In genomic region chr18:48938827-48939367, GRCh38 we compare ENCODE assay signal across 10 cellular contexts. TPM values are rescaled to one million over a fixed set of nuclear protein-coding genes. Genes with fewer than 3 reads are reported as not detected.
A peak's percentile ranks its signal among the peaks of the same experiment; 100 is the strongest.
DNase-seq lines count a peak whose midpoint lies in the region; ATAC-seq, FAIRE-seq and TF ChIP-seq lines count a peak whose summit lies in the region.
"Had no signal": no experiment of that assay in that cellular context is flagged by ENCODE, and none has a peak within 500 bp of the region (broad histone marks: within the 10 kb centered on the region; RNA-seq: fewer than 3 reads in every experiment).

No MANE protein-coding gene starts in this region.

- peak overlapping the region; percentile 77 for H3K4ac ChIP-seq in IMR-90 (ENCODE audit: low read depth, low read length)

- H3K9me3 ChIP-seq in IMR-90 (ENCODE audit: control insufficient read depth, insufficient read depth, low read length) (no peaks in the 10 kb centered on the region), subcutaneous abdominal adipose tissue (ENCODE audit: control insufficient read depth in 5 of 5, low read length in 5 of 5) (no peaks in the 10 kb centered on the region)

- H2AFZ ChIP-seq in IMR-90 (replicated peaks; ENCODE audit: low read length, poor library complexity), result no peak overlapping the region
- H2AFZ ChIP-seq: parathyroid adenoma had no signal

- peak overlapping the region; percentile 3 for H2BK5ac ChIP-seq in IMR-90 (ENCODE audit: low read depth, low read length, poor library complexity, severe bottlenecking)

- no peak overlapping the region for H3K56ac ChIP-seq in IMR-90 (ENCODE audit: extremely low read depth, insufficient read depth, low read length)

- H3K27ac ChIP-seq in IMR-90 (ENCODE audit: insufficient read depth, low read length) (peak overlapping the region; percentile 71), subcutaneous abdominal adipose tissue (ENCODE audit: low read depth, low read length) (peak overlapping the region; percentile 84)

- H3K9ac ChIP-seq in IMR-90 (ENCODE audit: low read depth, low read length), result no peak overlapping the region
- peak overlapping the region in 3 of 5 donors; percentile 9 to 54 (median 48) for H3K9ac ChIP-seq in subcutaneous abdominal adipose tissue (ENCODE audit: low read length in 5 of 5)
- H3K9ac ChIP-seq: parathyroid adenoma had no signal

- no peak overlapping the region for H4K5ac ChIP-seq in IMR-90 (ENCODE audit: low read depth, low read length)

- peak overlapping the region; percentile 3; the same call in 1 of the 2 replicates for H2BK20ac ChIP-seq in IMR-90 (ENCODE audit: low read depth, low read length)

- TF ChIP-seq CTCF in IMR-90 (conservative IDR thresholded peaks at IDR 0.05; ENCODE audit: low read depth, low read length) (no peak), bronchial epithelial cell (IDR thresholded peaks at IDR 0.05; ENCODE audit: insufficient read depth, low read length, severe bottlenecking) (no peak)

- H2AK9ac ChIP-seq in IMR-90 (replicated peaks; ENCODE audit: low read depth, low read length, poor library complexity), result peak overlapping the region; percentile 17

- no peak for TF ChIP-seq POLR2A in IMR-90 (IDR thresholded peaks at IDR 0.05; ENCODE audit: low read depth, low read length)

- ATAC-seq in IMR-90 (ENCODE audit: low read depth) (no peak), HG02571 (IDR thresholded peaks at IDR 0.05; ENCODE audit: unreplicated experiment) (no peak)

- peak overlapping the region; percentile 58 for H3K14ac ChIP-seq in IMR-90 (replicated peaks; ENCODE audit: low read depth, low read length)

- H4K8ac ChIP-seq in IMR-90 (ENCODE audit: low read depth in 2 of 2, low read length in 2 of 2), result peak overlapping the region in 1 of 2 experiments; percentile 73; a peak in 2 of 4 replicates

- CTCF ChIA-PET in IMR-90 (lab: Yijun Ruan, JAX), result interaction anchor here (0.5 kb wide), 1 partner anchor 23 kb away, joined by 4 read pairs; no protein-coding TSS in a partner anchor

- peak overlapping the region; percentile 18; the same call in 1 of the 2 replicates for H2BK120ac ChIP-seq in IMR-90 (ENCODE audit: low read depth, low read length)

- H3K36me3 ChIP-seq in IMR-90 (ENCODE audit: control insufficient read depth, insufficient read depth, low read length) (peaks cover 20% of the 10 kb centered on the region), bronchial epithelial cell (ENCODE audit: control insufficient read depth, insufficient read depth, low read length) (peaks cover 3% of the 10 kb centered on the region), subcutaneous abdominal adipose tissue (ENCODE audit: control insufficient read depth in 5 of 5, insufficient read depth in 5 of 5, low read length in 5 of 5) (peaks cover 0 to 33% (median 17%) of the 10 kb centered on the region in 5 donors)

- H3K9me1 ChIP-seq in IMR-90 (ENCODE audit: insufficient read depth, low read length), result peaks cover 47% of the 10 kb centered on the region

- peak overlapping the region; percentile 68; the same call in 1 of the 2 replicates for H3K23ac ChIP-seq in IMR-90 (ENCODE audit: low read depth, low read length)

- H3K27me3 ChIP-seq in IMR-90 (ENCODE audit: control insufficient read depth, insufficient read depth, low read length) (no peaks in the 10 kb centered on the region), bronchial epithelial cell (ENCODE audit: control insufficient read depth, insufficient read depth, low read length) (no peaks in the 10 kb centered on the region), subcutaneous abdominal adipose tissue (ENCODE audit: control insufficient read depth in 5 of 5, insufficient read depth in 4 of 5, low read length in 5 of 5) (no peaks in the 10 kb centered on the region)

- H2AK5ac ChIP-seq in IMR-90 (ENCODE audit: low read depth, low read length), result peak overlapping the region; percentile 20; the same call in 1 of the 2 replicates

- no peak overlapping the region for H2BK15ac ChIP-seq in IMR-90 (ENCODE audit: low read depth, low read length)

- no peak for DNase-seq in IMR-90
- DNase-seq in bronchial epithelial cell (ENCODE audit: low read depth), result no peak
- DNase-seq in kidney tubule cell (ENCODE audit: low spot score), result peak; percentile 71
- no peak for DNase-seq in GF-D8 (lab: John Stamatoyannopoulos, UW)
- no peak for DNase-seq in activated CD8-positive, alpha-beta memory T cell treated with anti-CD3 and anti-CD28 coated beads for 24 hours
- DNase-seq: activated naive CD4-positive, alpha-beta T cell treated with anti-CD3 and anti-CD28 coated beads, Interleukin-2, amount 50 U/mL, for 16 hours; NCI-H226 had no signal

- dilution Hi-C loops in IMR-90 (cut with HindIII; ENCODE audit: low sequenced_read_pairs, unreplicated experiment), result no loop called here

- H3K4me1 ChIP-seq in IMR-90 (ENCODE audit: control insufficient read depth, insufficient read depth, low read length) (peaks cover 62% of the 10 kb centered on the region), subcutaneous abdominal adipose tissue (ENCODE audit: control insufficient read depth in 5 of 5, insufficient read depth in 5 of 5, low read length in 5 of 5) (peaks cover 21 to 100% (median 99%) of the 10 kb centered on the region in 5 donors)

- no peak for TF ChIP-seq RAD21 in IMR-90 (IDR thresholded peaks at IDR 0.05; ENCODE audit: low read length)

- intact Hi-C loops in IMR-90 (cut with micrococcal nuclease), result no loop called here

- H4K91ac ChIP-seq in IMR-90 (ENCODE audit: insufficient read depth, low read depth, low read length), result peak overlapping the region; percentile 12; the same call in 1 of the 2 replicates

- no CpG with 5 or more reads among the region's 12 CpGs for WGBS in IMR-90 (ENCODE audit: extremely low coverage in 2 of 2, insufficient read length in 1 of 2), 2 experiments

- H3K4me2 ChIP-seq in IMR-90 (ENCODE audit: low read depth, low read length), result peak overlapping the region; percentile 42

- H3K18ac ChIP-seq in IMR-90 (ENCODE audit: low read depth, low read length), result no peak overlapping the region

- in situ Hi-C loops in IMR-90 (cut with MboI; ENCODE audit: low sequenced_read_pairs), result loop anchor here (25.0 kb wide), 1 partner anchor 402 kb away; the partner anchor contains the start of gene CTIF

- BruUV-seq in IMR-90 (replicated peaks; lab: Mats Ljungman, UMichigan), result no TSS peak

- FAIRE-seq in bronchial epithelial cell (lab: Jason Lieb, UNC), result peak; percentile 7

- H3K4me3 ChIP-seq in IMR-90 (ENCODE audit: insufficient read depth, low read depth, low read length), result no peak overlapping the region
- H3K4me3 ChIP-seq in bronchial epithelial cell (ENCODE audit: low read depth, low read length), result no peak overlapping the region
- peak overlapping the region in 4 of 5 donors; percentile 18 to 52 (median 35) for H3K4me3 ChIP-seq in subcutaneous abdominal adipose tissue (ENCODE audit: low read depth in 1 of 5, low read length in 5 of 5)

- H3K79me1 ChIP-seq in IMR-90 (ENCODE audit: low read depth in 1 of 2, low read length in 2 of 2), result peaks cover 4 to 91% of the 10 kb centered on the region in 2 experiments; a peak in 2 of 4 replicates

- POLR2A ChIA-PET in IMR-90 (lab: Charles Lee; ENCODE audit: unreplicated experiment), result no interaction called here

- H4K20me1 ChIP-seq in IMR-90 (ENCODE audit: insufficient read depth, low read length), result peaks cover 94% of the 10 kb centered on the region

TF ChIP-seq in IMR-90, 13 proteins besides CTCF, POLR2A, EP300 and RAD21:
- TF ChIP-seq MAZ (IDR thresholded peaks at IDR 0.05; ENCODE audit: borderline replicate concordance, low read depth, low read length) (no peak), SMC3 (IDR thresholded peaks at IDR 0.05; ENCODE audit: low read depth, low read length) (no peak), MAFK (IDR thresholded peaks at IDR 0.05; ENCODE audit: low read depth, low read length) (no peak), RCOR1 (IDR thresholded peaks at IDR 0.05; ENCODE audit: insufficient replicate concordance, low read length) (no peak), BHLHE40 (IDR thresholded peaks at IDR 0.05; ENCODE audit: low read depth, low read length) (no peak), CEBPB (IDR thresholded peaks at IDR 0.05; ENCODE audit: low read depth, low read length) (no peak), NFE2L2 (IDR thresholded peaks at IDR 0.05; ENCODE audit: low read depth, low read length) (no peak), FOS (IDR thresholded peaks at IDR 0.05; ENCODE audit: low read depth, low read length) (no peak), ELK1 (IDR thresholded peaks at IDR 0.05; ENCODE audit: borderline replicate concordance, low read depth, low read length) (no peak), MXI1 (IDR thresholded peaks at IDR 0.05; ENCODE audit: borderline replicate concordance, low read depth, low read length) (no peak), RFX5 (IDR thresholded peaks at IDR 0.05; ENCODE audit: low read depth, low read length) (no peak)

RNA-seq across cellular contexts. Expression of gene SMAD7, which starts 11.9 kb away (rescaled TPM):
- total RNA-seq in IMR-90 (2012; rRNA removed), result 13.3 and 15.8 TPM in 2 replicates
- 17.6 and 17.9 TPM in 2 replicates for polyA plus RNA-seq in IMR-90 (2012; rRNA removed)
- polyA plus RNA-seq in IMR-90 (2012; cell fraction: cytosol; rRNA removed), result 8.3 and 14.6 TPM in 2 replicates
- 22.6 and 22.9 TPM in 2 replicates for polyA plus RNA-seq in IMR-90 (2012; cell fraction: nucleus; rRNA removed; ENCODE audit: low replicate concordance)
- 11.5 and 19.2 TPM in 2 replicates for total RNA-seq in bronchial epithelial cell

Comparison
In these comparisons a context has a peak if more than half of its experiments do, and no peak if none do; other contexts are left out.
1. H3K4me3 ChIP-seq: peak in subcutaneous abdominal adipose tissue (4 of 5); none in IMR-90 (single experiment) and bronchial epithelial cell (single experiment).